In the genomic region with DNA sequence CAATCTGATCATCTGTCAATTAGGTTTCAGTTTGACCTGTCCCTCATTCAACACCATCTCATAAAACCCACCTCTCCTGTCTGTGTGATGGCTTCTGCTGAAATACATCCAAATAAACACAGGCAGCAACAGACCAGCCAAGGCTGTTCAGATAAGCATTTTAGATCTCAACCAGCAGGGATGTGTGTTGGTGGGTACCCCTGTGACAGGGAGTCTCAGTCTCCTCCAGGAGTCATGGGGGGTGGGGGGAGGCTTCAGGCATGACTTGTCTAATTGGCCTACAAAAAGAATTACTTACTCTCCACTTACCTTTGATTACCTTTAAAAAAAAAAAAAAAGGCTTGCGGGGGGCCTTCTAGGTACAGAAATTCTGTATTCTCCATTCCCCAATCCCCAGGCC, we compare ENCODE assay signal across 29 cellular contexts.
"Had no signal": no experiment of that assay in that cellular context is flagged by ENCODE, and none has a peak within 500 bp of the region (broad histone marks: within the 10 kb centered on the region; RNA-seq: fewer than 3 reads in every experiment).

No MANE protein-coding gene starts in this region.

- H3K9me3 ChIP-seq: ascending aorta, heart left ventricle, lower lobe of right lung, neutrophil, ovary, sigmoid colon, stomach, suprapubic skin, tibial artery had no signal

- H3K36me3 ChIP-seq: ascending aorta, cardiac muscle cell, heart left ventricle, lower lobe of right lung, neutrophil, ovary, stomach, suprapubic skin, tibial artery had no signal

- ATAC-seq: heart left ventricle; lower lobe of right lung; natural killer cell; stimulated activated naive B cell treated with anti-CD40 and anti-IgM and Interleukin-4, amounts not matched to agents 10 μg/mL and 1 μg/mL and 100 μg/mL, for 72 hours had no signal

- H3K27ac ChIP-seq: ascending aorta, cardiac muscle cell, coronary artery, dorsolateral prefrontal cortex, neutrophil, ovary, suprapubic skin, tibial artery, VCaP had no signal

- H3K4me1 ChIP-seq: ascending aorta, lower lobe of right lung, suprapubic skin had no signal

- H3K27me3 ChIP-seq: ascending aorta, cardiac muscle cell, dorsolateral prefrontal cortex, ovary, sigmoid colon, stomach, suprapubic skin had no signal

- H3K4me3 ChIP-seq: ascending aorta, cardiac muscle cell, coronary artery, dorsolateral prefrontal cortex, heart left ventricle, lower lobe of right lung, ovary, sigmoid colon, stomach, suprapubic skin, tibial artery had no signal

- DNase-seq: activated CD4-positive, alpha-beta T cell treated with anti-CD3 and anti-CD28 coated beads for 4 hours; activated CD4-positive, alpha-beta T cell treated with anti-CD3 and anti-CD28 coated beads, Interleukin-2, amount 50 U/mL, for 4 hours; activated CD8-positive, alpha-beta memory T cell treated with anti-CD3 and anti-CD28 coated beads, Interleukin-2, amount 50 U/mL, for 48 hours; activated gamma-delta T cell; activated naive CD4-positive, alpha-beta T cell treated with anti-CD3 and anti-CD28 coated beads, Interleukin-2, amount 10 ng/mL, durations not matched to agents 7 days and 5 days; activated naive CD8-positive, alpha-beta T cell treated with anti-CD3 and anti-CD28 coated beads, Interleukin-2, amount 10 ng/mL, durations not matched to agents 7 days and 5 days; activated T-cell treated with anti-CD3 and anti-CD28 coated beads, Interleukin-2, amount 50 U/mL, for 24 hours; cerebellar nuclear complex; dorsolateral prefrontal cortex; effector memory CD4-positive, alpha-beta T cell; heart left ventricle; lower lobe of right lung; natural killer cell; ovary; sigmoid colon; small intestine; stimulated activated CD4-positive, alpha-beta T cell treated with anti-CD3 and anti-CD28 coated beads, Interleukin-15, amount 100 ng/mL, for 24 hours; stimulated activated CD4-positive, alpha-beta T cell treated with anti-CD3 and anti-CD28 coated beads, Interleukin-2, amount 100 ng/mL, for 24 hours; stimulated activated naive B cell treated with anti-CD40 and anti-IgM and Interleukin-4, amounts not matched to agents 10 μg/mL and 1 μg/mL and 100 μg/mL, for 72 hours; stomach; SW 1271; T-helper 9 cell; tibial artery had no signal
